Comparison of ENCODE assay signal across 20 cellular contexts in genomic region chr16:11487289-11487688, GRCh38.
DNase-seq lines count a peak whose midpoint lies in the region; ATAC-seq and TF ChIP-seq lines count a peak whose summit lies in the region.
"Had no signal": no experiment of that assay in that cellular context is flagged by ENCODE, and none has a peak within 500 bp of the region (broad histone marks: within the 10 kb centered on the region; RNA-seq: fewer than 3 reads in every experiment).

No MANE protein-coding gene starts in this region.

- no peaks in the 10 kb centered on the region for H3K36me3 ChIP-seq in HEK293 (ENCODE audit: control insufficient read depth in 2 of 2, insufficient read depth in 1 of 2, low read length in 2 of 2)
- no peaks in the 10 kb centered on the region for H3K36me3 ChIP-seq in osteoblast (ENCODE audit: insufficient read depth, low read length)
- H3K36me3 ChIP-seq in ascending aorta = no peaks in the 10 kb centered on the region

- DNase-seq in osteoblast (ENCODE audit: insufficient read length, low spot score, missing footprints) = peak; percentile 67
- no peak for DNase-seq in activated naive CD4-positive, alpha-beta T cell treated with anti-CD3 and anti-CD28 coated beads, Interleukin-2, amount 50 U/mL, for 72 hours (ENCODE audit: low spot score in 2 of 2)
- no peak for DNase-seq in progenitor cell of endocrine pancreas (ENCODE audit: low spot score, unreplicated experiment)
- no peak for DNase-seq in ascending aorta (ENCODE audit: low spot score in 2 of 2)
- no peak for DNase-seq in DMS53 (lab: John Stamatoyannopoulos, UW)
- DNase-seq: 8988T; C1 segment of cervical spinal cord; Caco-2; CD4-positive, alpha-beta memory T cell; DMS153; DMS79; EL; GDM1; H9; HFFc6 had no signal

- H3K4me3 Mint-ChIP-seq in brain (no peak overlapping the region), progenitor cell of endocrine pancreas (ENCODE audit: low read depth) (no peak overlapping the region)
- H3K4me3 Mint-ChIP-seq: CD4-positive, alpha-beta memory T cell; GM23338; H9; HFFc6 had no signal

- H3K27me3 ChIP-seq in osteoblast (ENCODE audit: insufficient read depth, low read length) (no peaks in the 10 kb centered on the region), ascending aorta (no peaks in the 10 kb centered on the region)

- POLR2A ChIA-PET in HEK293 (lab: Yijun Ruan, JAX) = no interaction called here

- H3K4me2 ChIP-seq in osteoblast (ENCODE audit: insufficient read depth, low read length) = no peak overlapping the region
- H3K4me2 ChIP-seq: GM23338 had no signal

- H3K4me1 ChIP-seq in HEK293 (ENCODE audit: control insufficient read depth, insufficient read depth, low read length) (no peaks in the 10 kb centered on the region), osteoblast (ENCODE audit: insufficient read depth, low read length) (peaks cover 8% of the 10 kb centered on the region), ascending aorta (no peaks in the 10 kb centered on the region)
- H3K4me1 ChIP-seq: Caco-2 had no signal

- H3K4me3 ChIP-seq in HEK293 (ENCODE audit: low read depth, low read length) (no peak overlapping the region), osteoblast (ENCODE audit: insufficient read depth, low read length) (no peak overlapping the region), ascending aorta (no peak overlapping the region)
- H3K4me3 ChIP-seq: GM12878, GM23338 had no signal

- TF ChIP-seq CTCF in HEK293 (tag by site-specific recombination; IDR thresholded peaks at IDR 0.05) (no peak), brain (conservative IDR thresholded peaks at IDR 0.05) (no peak), osteoblast (IDR thresholded peaks at IDR 0.05; ENCODE audit: extremely low read depth, low read depth, low read length) (no peak), progenitor cell of endocrine pancreas (IDR thresholded peaks at IDR 0.05; ENCODE audit: unreplicated experiment) (no peak), ascending aorta (IDR thresholded peaks at IDR 0.05) (no peak)

- ATAC-seq in activated naive CD4-positive, alpha-beta T cell treated with anti-CD3 and anti-CD28 coated beads, Interleukin-2, amount 50 U/mL, for 72 hours = no peak
- ATAC-seq: GM12878, GM23338, HCT116 had no signal

- H3K27ac ChIP-seq in HEK293 (ENCODE audit: extremely low read depth, low read depth, low read length) (no peak overlapping the region), osteoblast (ENCODE audit: low read depth, low read length) (no peak overlapping the region), ascending aorta (no peak overlapping the region)

- H2AFZ ChIP-seq in osteoblast (ENCODE audit: low read length) = no peak overlapping the region
- H2AFZ ChIP-seq: GM23338 had no signal

- CTCF ChIA-PET in HEK293 (lab: Yijun Ruan, JAX) = no interaction called here

- peaks cover 31 to 53% (median 45%) of the 10 kb centered on the region in 5 experiments for H3K9me3 Mint-ChIP-seq in brain
- peaks cover 16% of the 10 kb centered on the region in 2 donors for H3K9me3 Mint-ChIP-seq in activated naive CD4-positive, alpha-beta T cell treated with anti-CD3 and anti-CD28 coated beads, Interleukin-2, amount 50 U/mL, for 72 hours
- peaks cover 33% of the 10 kb centered on the region for H3K9me3 Mint-ChIP-seq in progenitor cell of endocrine pancreas (ENCODE audit: low read depth)

- H3K27me3 Mint-ChIP-seq in brain (peaks cover 6% of the 10 kb centered on the region), progenitor cell of endocrine pancreas (no peaks in the 10 kb centered on the region)
- H3K27me3 Mint-ChIP-seq: CD4-positive, alpha-beta memory T cell had no signal

- H3K36me3 Mint-ChIP-seq in brain = peaks cover 43% of the 10 kb centered on the region
- H3K36me3 Mint-ChIP-seq in activated naive CD4-positive, alpha-beta T cell treated with anti-CD3 and anti-CD28 coated beads, Interleukin-2, amount 50 U/mL, for 72 hours = peaks cover 14 to 24% of the 10 kb centered on the region in 2 donors
- H3K36me3 Mint-ChIP-seq in progenitor cell of endocrine pancreas (ENCODE audit: insufficient read depth) = no peaks in the 10 kb centered on the region

- no peaks in the 10 kb centered on the region for H4K20me1 ChIP-seq in osteoblast (ENCODE audit: insufficient read depth, low read length)

- H3K79me2 ChIP-seq in osteoblast (ENCODE audit: insufficient read depth, low read length) = no peaks in the 10 kb centered on the region

- no peaks in the 10 kb centered on the region for H3K4me1 Mint-ChIP-seq in brain
- no peaks in the 10 kb centered on the region for H3K4me1 Mint-ChIP-seq in progenitor cell of endocrine pancreas (ENCODE audit: low read depth)
- H3K4me1 Mint-ChIP-seq: GM23338 had no signal

- no peaks in the 10 kb centered on the region for H3K9me3 ChIP-seq in HEK293 (ENCODE audit: control insufficient read depth, insufficient read depth, low read depth, low read length)
- H3K9me3 ChIP-seq in osteoblast (ENCODE audit: low read depth, low read length) = no peaks in the 10 kb centered on the region
- H3K9me3 ChIP-seq in ascending aorta = peaks cover 0 to 9% of the 10 kb centered on the region in 2 donors

- intact Hi-C loops in ascending aorta (cut with DNase I) = no loop called here

- H3K27ac Mint-ChIP-seq in brain (peak overlapping the region in 3 of 5 experiments; percentile 17 to 63 (median 18)), progenitor cell of endocrine pancreas (no peak overlapping the region)
- no peak overlapping the region for H3K27ac Mint-ChIP-seq in activated naive CD4-positive, alpha-beta T cell treated with anti-CD3 and anti-CD28 coated beads, Interleukin-2, amount 50 U/mL, for 72 hours
- H3K27ac Mint-ChIP-seq: CD4-positive, alpha-beta memory T cell; GM23338; H9; HFFc6 had no signal

TF ChIP-seq in HEK293, 187 proteins besides CTCF, POLR2A, EP300 and RAD21:
- TF ChIP-seq ZNF600 (tag by site-specific recombination; IDR thresholded peaks at IDR 0.05) (peak; percentile 39; the same call in 1 of the 2 replicates), ZFHX2 (tag by site-specific recombination; conservative IDR thresholded peaks at IDR 0.05) (no peak), ZFP41 (tag by site-specific recombination; IDR thresholded peaks at IDR 0.05; ENCODE audit: borderline replicate concordance) (no peak)

Comparison
In these comparisons a context has a peak if more than half of its experiments do, and no peak if none do; other contexts are left out.
1. H3K27ac Mint-ChIP-seq: peak in brain (3 of 5); none in activated naive CD4-positive, alpha-beta T cell treated with anti-CD3 and anti-CD28 coated beads, Interleukin-2, amount 50 U/mL, for 72 hours (0 of 2) and progenitor cell of endocrine pancreas (single experiment).